9 cellular contexts compared by ENCODE assay signal in genomic region chr17:57940217-57940616, GRCh38. TPM values are rescaled to one million over a fixed set of nuclear protein-coding genes. Genes with fewer than 3 reads are reported as not detected.
DNase-seq lines count a peak whose midpoint lies in the region; ATAC-seq, FAIRE-seq and TF ChIP-seq lines count a peak whose summit lies in the region.
"Had no signal": no experiment of that assay in that cellular context is flagged by ENCODE, and none has a peak within 500 bp of the region (broad histone marks: within the 10 kb centered on the region; RNA-seq: fewer than 3 reads in every experiment).

No MANE protein-coding gene starts in this region.

- no TSS peak for BruUV-seq in GM12878 (replicated peaks; lab: Mats Ljungman, UMichigan)

- peak; percentile 33 for FAIRE-seq in G401.6 (lab: Jason Lieb, UNC)
- FAIRE-seq in GM12878 (lab: Jason Lieb, UNC) = no peak

- H2AFZ ChIP-seq in GM12878 (ENCODE audit: control insufficient read depth, low read depth, low read length) = no peak overlapping the region

- whole genome bisulfite sequencing in GM12878 (ENCODE audit: insufficient coverage, insufficient replicate concordance, low lambda C conversion rate, missing lambda C conversion rate) = 18% methylated on average over 5 of the region's 5 CpGs

- H3K9me3 Mint-ChIP-seq in nephron = no peaks in the 10 kb centered on the region

- H4K20me1 ChIP-seq in GM12878 (ENCODE audit: control insufficient read depth, insufficient read depth) = no peaks in the 10 kb centered on the region; the same call in 1 of the 2 replicates

- TF ChIP-seq CTCF in GM12878 (IDR thresholded peaks at IDR 0.05 in 2 of 3, conservative IDR thresholded peaks at IDR 0.05 in 1 of 3; ENCODE audit: control insufficient read depth in 2 of 3, extremely low read depth in 1 of 3, insufficient read depth in 1 of 3, low read depth in 3 of 3, low read length in 3 of 3) = no peak
- TF ChIP-seq CTCF in nephron (IDR thresholded peaks at IDR 0.05; ENCODE audit: unreplicated experiment in 3 of 3) = no peak

- no peaks in the 10 kb centered on the region for H3K79me2 ChIP-seq in GM12878 (ENCODE audit: control insufficient read depth, insufficient read depth, low read length)

- H3K36me3 Mint-ChIP-seq in nephron (ENCODE audit: low read depth) = no peaks in the 10 kb centered on the region

- in situ Hi-C loops in GM12878 (cut with MboI) = no loop called here

- H3K4me3 Mint-ChIP-seq in nephron = no peak overlapping the region

- no peaks in the 10 kb centered on the region for H3K27me3 ChIP-seq in GM12878 (replicated peaks in 1 of 2; ENCODE audit: control insufficient read depth in 2 of 2, insufficient read depth in 2 of 2, low read length in 1 of 2)

- H3K36me3 ChIP-seq in GM12878 (ENCODE audit: control insufficient read depth in 2 of 2, insufficient read depth in 2 of 2, low read length in 1 of 2) = no peaks in the 10 kb centered on the region

- TF ChIP-seq POLR2A in GM12878 (IDR thresholded peaks at IDR 0.05; ENCODE audit: low read depth, low read length) = no peak

- ATAC-seq in GM12878 (peak; percentile 41), sciatic nerve (no peak), GM18870 (IDR thresholded peaks at IDR 0.05; ENCODE audit: unreplicated experiment) (no peak)

- no peak for TF ChIP-seq EP300 in GM12878 (IDR thresholded peaks at IDR 0.05; ENCODE audit: borderline replicate concordance in 1 of 2, control insufficient read depth in 1 of 2, low read depth in 2 of 2, low read length in 2 of 2)

- CTCF ChIA-PET in GM12878 (lab: Yijun Ruan, JAX) = interaction anchor here (0.9 to 9.5 kb wide), 13 partner anchors 10 to 82 kb away, joined by 3 to 77 read pairs (median 5); partner anchors contain the start of gene CUEDC1

- peaks cover 73% of the 10 kb centered on the region for H3K4me1 Mint-ChIP-seq in nephron

- peak overlapping the region; percentile 69 to 80 (median 72) for H3K27ac Mint-ChIP-seq in nephron

- RAD21 ChIA-PET in GM12878 (lab: Charles Lee; ENCODE audit: unreplicated experiment) = interaction anchor here (0.5 to 5.2 kb wide), 14 partner anchors 11 to 347 kb away, joined by 3 to 86 read pairs (median 6); partner anchors contain the start of genes CUEDC1, SRSF1 and VEZF1

- POLR2A ChIA-PET in GM12878 (lab: Charles Lee) = interaction anchor here (0.7 to 5.3 kb wide), 11 partner anchors 9 to 80 kb away, joined by 3 to 51 read pairs (median 7); partner anchors contain the start of gene CUEDC1

- H3K9ac ChIP-seq in GM12878 (ENCODE audit: control insufficient read depth, insufficient read depth, low read length) = no peak overlapping the region

- no peaks in the 10 kb centered on the region for H3K9me3 ChIP-seq in GM12878 (replicated peaks; ENCODE audit: control insufficient read depth, insufficient read depth, low read length)

- SMC1A ChIA-PET in GM12878 (lab: Charles Lee; ENCODE audit: uncharacterized antibody, unreplicated experiment) = interaction anchor here (0.8 to 8.2 kb wide), 19 partner anchors 9 to 81 kb away, joined by 3 to 138 read pairs (median 7); partner anchors contain the start of gene CUEDC1

- intact Hi-C loops in GM12878 (cut with micrococcal nuclease; ENCODE audit: unreplicated experiment) = no loop called here
- intact Hi-C loops in sciatic nerve (cut with DNase I) = no loop called here

- H3K4me3 ChIP-seq in GM12878 = no peak overlapping the region

- H3K4me2 ChIP-seq in GM12878 (ENCODE audit: control insufficient read depth, insufficient read depth) = peak overlapping the region; percentile 64

- H3K27me3 Mint-ChIP-seq in nephron (ENCODE audit: low read depth) = no peaks in the 10 kb centered on the region

- H3K4me1 ChIP-seq in GM12878 (ENCODE audit: control insufficient read depth, insufficient read depth, low read length) = peaks cover 45% of the 10 kb centered on the region

- no peak for TF ChIP-seq RAD21 in GM12878 (IDR thresholded peaks at IDR 0.05; ENCODE audit: insufficient read depth, low read depth, low read length)

- no peak overlapping the region for H3K27ac ChIP-seq in GM12878 (ENCODE audit: control insufficient read depth, insufficient read depth)

- DNase-seq in NCI-H1092 (lab: John Stamatoyannopoulos, UW) = peak; percentile 58
- no peak for DNase-seq in GM12878 (ENCODE audit: low read depth, low spot score)
- no peak for DNase-seq in EL
- DNase-seq in sciatic nerve (ENCODE audit: low spot score) = no peak
- DNase-seq in stimulated activated naive CD4-positive, alpha-beta T cell (lab: John Stamatoyannopoulos, UW) = no peak
- DNase-seq: GOT3 had no signal

TF ChIP-seq in GM12878, 131 proteins besides CTCF, POLR2A, EP300 and RAD21 (continues in another document):
- TF ChIP-seq RAD51 (IDR thresholded peaks at IDR 0.05) = peak; percentile 57
- no peak for TF ChIP-seq SMC3 (IDR thresholded peaks at IDR 0.05; ENCODE audit: borderline replicate concordance, low read length)
- TF ChIP-seq, protein P1, sequence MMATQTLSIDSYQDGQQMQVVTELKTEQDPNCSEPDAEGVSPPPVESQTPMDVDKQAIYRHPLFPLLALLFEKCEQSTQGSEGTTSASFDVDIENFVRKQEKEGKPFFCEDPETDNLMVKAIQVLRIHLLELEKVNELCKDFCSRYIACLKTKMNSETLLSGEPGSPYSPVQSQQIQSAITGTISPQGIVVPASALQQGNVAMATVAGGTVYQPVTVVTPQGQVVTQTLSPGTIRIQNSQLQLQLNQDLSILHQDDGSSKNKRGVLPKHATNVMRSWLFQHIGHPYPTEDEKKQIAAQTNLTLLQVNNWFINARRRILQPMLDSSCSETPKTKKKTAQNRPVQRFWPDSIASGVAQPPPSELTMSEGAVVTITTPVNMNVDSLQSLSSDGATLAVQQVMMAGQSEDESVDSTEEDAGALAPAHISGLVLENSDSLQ (IDR thresholded peaks at IDR 0.05) = peak; percentile 84
- TF ChIP-seq, protein P2, sequence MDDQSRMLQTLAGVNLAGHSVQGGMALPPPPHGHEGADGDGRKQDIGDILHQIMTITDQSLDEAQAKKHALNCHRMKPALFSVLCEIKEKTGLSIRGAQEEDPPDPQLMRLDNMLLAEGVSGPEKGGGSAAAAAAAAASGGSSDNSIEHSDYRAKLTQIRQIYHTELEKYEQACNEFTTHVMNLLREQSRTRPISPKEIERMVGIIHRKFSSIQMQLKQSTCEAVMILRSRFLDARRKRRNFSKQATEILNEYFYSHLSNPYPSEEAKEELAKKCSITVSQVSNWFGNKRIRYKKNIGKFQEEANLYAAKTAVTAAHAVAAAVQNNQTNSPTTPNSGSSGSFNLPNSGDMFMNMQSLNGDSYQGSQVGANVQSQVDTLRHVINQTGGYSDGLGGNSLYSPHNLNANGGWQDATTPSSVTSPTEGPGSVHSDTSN (IDR thresholded peaks at IDR 0.05; ENCODE audit: insufficient replicate concordance, low read depth, low read length) = peak; percentile 11
- no peak for TF ChIP-seq SREBF1 (IDR thresholded peaks at IDR 0.05; ENCODE audit: low read length)
- TF ChIP-seq USF2 (IDR thresholded peaks at IDR 0.05; ENCODE audit: borderline replicate concordance, low read depth, low read length) = peak; percentile 12; the same call in 1 of the 2 replicates

RNA-seq across cellular contexts. Expression of gene CUEDC1, which starts 15.0 kb away (rescaled TPM):
- 2.4 and 2.9 TPM in 2 replicates for total RNA-seq in GM12878 (2013; cell fraction: nucleolus; rRNA removed)
- total RNA-seq in GM12878 (2014; rRNA removed) = 2.7 and 2.9 TPM in 2 replicates
- 4.1 and 6.3 TPM in 2 replicates for total RNA-seq in GM12878 (2014; rRNA removed; fragmentation: Illumina TruSeq; extraction: Trizol)
- 6.6 and 7.4 TPM in 2 replicates for total RNA-seq in GM12878 (2021)
- 0.16 TPM for polyA plus RNA-seq in GM12878 (2011; ENCODE audit: low read depth)
- polyA plus RNA-seq in GM12878 (2011; rRNA removed) = 0.49 and 0.50 TPM in 2 replicates
- polyA plus RNA-seq in GM12878 (2011; cell fraction: cytosol; rRNA removed) = 0.97 and 1.2 TPM in 2 replicates
- 3.0 and 4.4 TPM in 2 replicates for polyA plus RNA-seq in GM12878 (2011; cell fraction: nucleus; rRNA removed)
- 0.45 and 0.54 TPM in 2 replicates for polyA plus RNA-seq in GM12878 (2012)
- polyA plus RNA-seq in GM12878 (2014; fragmentation: Illumina TruSeq; extraction: Trizol) = 2.4 and 5.6 TPM in 2 replicates
- polyA plus RNA-seq in GM12878 (2014; fragmentation: Nextera tagmentation; extraction: Ambion mirVana) = under 1 TPM; 0.24 to 0.80 TPM
- polyA plus RNA-seq in GM12878 (2014; rRNA removed) = 5.7 and 7.0 TPM in 2 replicates
- under 1 TPM; 0.55 to 0.71 TPM for polyA plus RNA-seq in GM12878 (2016; fragmentation: Nextera tagmentation; extraction: Ambion mirVana)
- polyA minus RNA-seq in GM12878 (2011; rRNA and poly(A)+ RNA removed) = 0.22 and 0.72 TPM in 2 replicates
- 0.94 TPM in 1 of 2 replicates, not detected in the other for polyA minus RNA-seq in GM12878 (2011; cell fraction: cytosol; rRNA and poly(A)+ RNA removed)
- polyA minus RNA-seq in GM12878 (2011; cell fraction: nucleus; rRNA and poly(A)+ RNA removed) = 0.97 and 1.1 TPM in 2 replicates
- total RNA-seq in sciatic nerve = 44.3 TPM

RNA-seq across cellular contexts. Expression of gene VEZF1, which starts 47.8 kb away (rescaled TPM):
- 36.1 and 37.5 TPM in 2 replicates for total RNA-seq in GM12878 (2013; cell fraction: nucleolus; rRNA removed)
- 22.4 and 25.0 TPM in 2 replicates for total RNA-seq in GM12878 (2014; rRNA removed)
- total RNA-seq in GM12878 (2014; rRNA removed; fragmentation: Illumina TruSeq; extraction: Trizol) = 23.4 and 23.7 TPM in 2 replicates
- 22.9 and 25.7 TPM in 2 replicates for total RNA-seq in GM12878 (2021)
- polyA plus RNA-seq in GM12878 (2011; ENCODE audit: low read depth) = 9.9 TPM
- polyA plus RNA-seq in GM12878 (2011; rRNA removed) = 26.2 and 27.1 TPM in 2 replicates
- 18.8 and 20.1 TPM in 2 replicates for polyA plus RNA-seq in GM12878 (2011; cell fraction: cytosol; rRNA removed)
- 26.6 and 31.7 TPM in 2 replicates for polyA plus RNA-seq in GM12878 (2011; cell fraction: nucleus; rRNA removed)
- polyA plus RNA-seq in GM12878 (2012) = 14.5 and 15.0 TPM in 2 replicates
- 28.2 and 32.4 TPM in 2 replicates for polyA plus RNA-seq in GM12878 (2014; fragmentation: Illumina TruSeq; extraction: Trizol)
- polyA plus RNA-seq in GM12878 (2014; fragmentation: Nextera tagmentation; extraction: Ambion mirVana) = 10 to 100 TPM in 1 of 2 experiments, 1 to 10 TPM in 1; 9.5 to 11.7 TPM
- 13.7 and 15.1 TPM in 2 replicates for polyA plus RNA-seq in GM12878 (2014; rRNA removed)
- polyA plus RNA-seq in GM12878 (2016; fragmentation: Nextera tagmentation; extraction: Ambion mirVana) = 10 to 100 TPM; 14.8 to 18.2 TPM
- polyA minus RNA-seq in GM12878 (2011; rRNA and poly(A)+ RNA removed) = 39.4 and 50.4 TPM in 2 replicates
- 13.8 and 19.4 TPM in 2 replicates for polyA minus RNA-seq in GM12878 (2011; cell fraction: cytosol; rRNA and poly(A)+ RNA removed)
- polyA minus RNA-seq in GM12878 (2011; cell fraction: nucleus; rRNA and poly(A)+ RNA removed) = 18.6 and 25.8 TPM in 2 replicates
- total RNA-seq in sciatic nerve = 73.8 TPM
